38 cellular contexts compared by ENCODE assay signal in genomic region chr19:35848486-35848885, GRCh38. TPM values are rescaled to one million over a fixed set of nuclear protein-coding genes. Genes with fewer than 3 reads are reported as not detected.
"Had no signal": no experiment of that assay in that cellular context is flagged by ENCODE, and none has a peak within 500 bp of the region (broad histone marks: within the 10 kb centered on the region; RNA-seq: fewer than 3 reads in every experiment).

No MANE protein-coding gene starts in this region.

- H3K36me3 ChIP-seq: adrenal gland, ascending aorta, cardiac muscle cell had no signal

- FAIRE-seq: bronchial epithelial cell, TTC549 had no signal

- H3K9me3 ChIP-seq: adrenal gland, ascending aorta had no signal

- H3K4me3 ChIP-seq: adrenal gland, ascending aorta, cardiac muscle cell had no signal

- H3K27ac Mint-ChIP-seq: activated B cell treated with CpG ODN at 0.5 μM for 24 hours; activated CD4-positive, alpha-beta memory T cell treated with anti-CD3 and anti-CD28 coated beads for 36 hours; activated CD4-positive, alpha-beta T cell treated with anti-CD3 and anti-CD28 coated beads, Interleukin-2, amount 10 ng/mL, durations not matched to agents 24 days and 14 days; activated CD8-positive, alpha-beta T cell treated with anti-CD3 and anti-CD28 coated beads for 36 hours; activated naive CD4-positive, alpha-beta T cell treated with anti-CD3 and anti-CD28 coated beads for 36 hours; activated naive CD4-positive, alpha-beta T cell treated with anti-CD3 and anti-CD28 coated beads, Interleukin-2, amount 50 U/mL, for 72 hours; activated naive CD8-positive, alpha-beta T cell treated with anti-CD3 and anti-CD28 coated beads for 36 hours; activated T-cell treated with anti-CD3 and anti-CD28 coated beads, Interleukin-2, amount 50 U/mL, for 72 hours; activated T-helper 1 cell treated with anti-CD3 and anti-CD28 coated beads, Interleukin-12 subunit alpha, Interleukin-12 subunit beta, Interleukin-2, Interleukin-4 antibody, amounts not matched to agents 30 ng/mL and 10 ng/mL and 1 ng/mL, durations not matched to agents 14 hours and 24 hours and 36 hours; activated T-helper 17 cell treated with anti-CD3 and anti-CD28 coated beads, Interleukin-2, amount 50 U/mL, for 72 hours; T-helper 1 cell treated with Interleukin-12 subunit alpha and Interleukin-12 subunit beta and Interleukin-4 antibody, amounts not matched to agents 30 μg/mL and 1 μg/mL, for 36 hours; T-helper 2 cell treated with Interferon-gamma antibody and Interleukin-4, amounts not matched to agents 5 μg/mL and 100 μg/mL, for 36 hours had no signal

- H3K9me3 Mint-ChIP-seq: activated B cell treated with CpG ODN at 0.5 μM for 24 hours; activated CD4-positive, alpha-beta memory T cell treated with anti-CD3 and anti-CD28 coated beads for 36 hours; activated CD4-positive, alpha-beta T cell treated with anti-CD3 and anti-CD28 coated beads, Interleukin-2, amount 10 ng/mL, durations not matched to agents 24 days and 14 days; activated CD8-positive, alpha-beta T cell treated with anti-CD3 and anti-CD28 coated beads for 36 hours; activated naive CD4-positive, alpha-beta T cell treated with anti-CD3 and anti-CD28 coated beads for 36 hours; activated naive CD4-positive, alpha-beta T cell treated with anti-CD3 and anti-CD28 coated beads, Interleukin-2, amount 50 U/mL, for 72 hours; activated naive CD8-positive, alpha-beta T cell treated with anti-CD3 and anti-CD28 coated beads for 36 hours; activated T-cell treated with anti-CD3 and anti-CD28 coated beads, Interleukin-2, amount 50 U/mL, for 4 hours; activated T-cell treated with anti-CD3 and anti-CD28 coated beads, Interleukin-2, amount 50 U/mL, for 72 hours; activated T-helper 1 cell treated with anti-CD3 and anti-CD28 coated beads, Interleukin-12 subunit alpha, Interleukin-12 subunit beta, Interleukin-2, Interleukin-4 antibody, amounts not matched to agents 30 ng/mL and 10 ng/mL and 1 ng/mL, durations not matched to agents 14 hours and 24 hours and 36 hours; activated T-helper 17 cell treated with anti-CD3 and anti-CD28 coated beads, Interleukin-2, amount 50 U/mL, for 72 hours; T-helper 1 cell treated with Interleukin-12 subunit alpha and Interleukin-12 subunit beta and Interleukin-4 antibody, amounts not matched to agents 30 μg/mL and 1 μg/mL, for 36 hours; T-helper 2 cell treated with Interferon-gamma antibody and Interleukin-4, amounts not matched to agents 5 μg/mL and 100 μg/mL, for 36 hours had no signal

- H3K4me3 Mint-ChIP-seq: activated B cell treated with CpG ODN at 0.5 μM for 24 hours; activated CD4-positive, alpha-beta memory T cell treated with anti-CD3 and anti-CD28 coated beads for 36 hours; activated CD4-positive, alpha-beta T cell treated with anti-CD3 and anti-CD28 coated beads, Interleukin-2, amount 10 ng/mL, durations not matched to agents 24 days and 14 days; activated CD8-positive, alpha-beta T cell treated with anti-CD3 and anti-CD28 coated beads for 36 hours; activated naive CD4-positive, alpha-beta T cell treated with anti-CD3 and anti-CD28 coated beads for 36 hours; activated naive CD8-positive, alpha-beta T cell treated with anti-CD3 and anti-CD28 coated beads for 36 hours; activated T-cell treated with anti-CD3 and anti-CD28 coated beads, Interleukin-2, amount 50 U/mL, for 4 hours; activated T-cell treated with anti-CD3 and anti-CD28 coated beads, Interleukin-2, amount 50 U/mL, for 72 hours; activated T-helper 1 cell treated with anti-CD3 and anti-CD28 coated beads, Interleukin-12 subunit alpha, Interleukin-12 subunit beta, Interleukin-2, Interleukin-4 antibody, amounts not matched to agents 30 ng/mL and 10 ng/mL and 1 ng/mL, durations not matched to agents 14 hours and 24 hours and 36 hours; activated T-helper 17 cell treated with anti-CD3 and anti-CD28 coated beads, Interleukin-2, amount 50 U/mL, for 72 hours; brain; T-helper 1 cell treated with Interleukin-12 subunit alpha and Interleukin-12 subunit beta and Interleukin-4 antibody, amounts not matched to agents 30 μg/mL and 1 μg/mL, for 36 hours; T-helper 2 cell treated with Interferon-gamma antibody and Interleukin-4, amounts not matched to agents 5 μg/mL and 100 μg/mL, for 36 hours had no signal

- H3K27ac ChIP-seq: adrenal gland, ascending aorta, cardiac muscle cell, VCaP had no signal

- H3K36me3 Mint-ChIP-seq: activated CD4-positive, alpha-beta memory T cell treated with anti-CD3 and anti-CD28 coated beads for 36 hours; activated naive CD8-positive, alpha-beta T cell treated with anti-CD3 and anti-CD28 coated beads for 36 hours; brain had no signal

- DNase-seq: activated B cell treated with CpG ODN at 0.5 μM for 24 hours; activated CD4-positive, alpha-beta memory T cell treated with anti-CD3 and anti-CD28 coated beads for 36 hours; activated CD4-positive, alpha-beta T cell treated with anti-CD3 and anti-CD28 coated beads for 4 hours; activated CD4-positive, alpha-beta T cell treated with anti-CD3 and anti-CD28 coated beads, Interleukin-2, amount 10 ng/mL, durations not matched to agents 24 days and 14 days; activated CD4-positive, alpha-beta T cell treated with anti-CD3 and anti-CD28 coated beads, Interleukin-2, amount 50 U/mL, for 1 hour; activated CD4-positive, alpha-beta T cell treated with anti-CD3 and anti-CD28 coated beads, Interleukin-2, amount 50 U/mL, for 4 hours; activated CD4-positive, CD25-positive, alpha-beta regulatory T cell treated with anti-CD3 and anti-CD28 coated beads, Interleukin-2, amount 50 U/mL, for 72 hours; activated CD8-positive, alpha-beta memory T cell treated with anti-CD3 and anti-CD28 coated beads, Interleukin-2, amount 50 U/mL, for 4 hours; activated CD8-positive, alpha-beta T cell treated with anti-CD3 and anti-CD28 coated beads for 36 hours; activated effector memory CD4-positive, alpha-beta T cell treated with anti-CD3 and anti-CD28 coated beads, Interleukin-2, amount 50 U/mL, for 16 hours; activated gamma-delta T cell treated with Interleukin-2 at 50 U/mL for 16 hours; activated naive CD4-positive, alpha-beta T cell; activated naive CD4-positive, alpha-beta T cell treated with anti-CD3 and anti-CD28 coated beads for 36 hours; activated naive CD4-positive, alpha-beta T cell treated with anti-CD3 and anti-CD28 coated beads, Interleukin-2, amount 50 U/mL, for 16 hours; activated naive CD8-positive, alpha-beta T cell treated with anti-CD3 and anti-CD28 coated beads for 36 hours; activated T-cell treated with anti-CD3 and anti-CD28 coated beads for 4 hours; activated T-cell treated with anti-CD3 and anti-CD28 coated beads, Interleukin-2, amount 50 U/mL, for 1 hour; activated T-cell treated with anti-CD3 and anti-CD28 coated beads, Interleukin-2, amount 50 U/mL, for 4 hours; activated T-cell treated with anti-CD3 and anti-CD28 coated beads, Interleukin-2, amount 50 U/mL, for 72 hours; adrenal gland; amniotic stem cell; caudate nucleus; SW 1271; T-helper 1 cell; T-helper 2 cell; T-helper 9 cell had no signal

- ATAC-seq: activated CD8-positive, alpha-beta T cell treated with anti-CD3 and anti-CD28 coated beads for 36 hours; activated naive CD4-positive, alpha-beta T cell treated with anti-CD3 and anti-CD28 coated beads, Interleukin-2, amount 50 U/mL, for 72 hours; activated T-cell treated with anti-CD3 and anti-CD28 coated beads, Interleukin-2, amount 50 U/mL, for 4 hours; activated T-cell treated with anti-CD3 and anti-CD28 coated beads, Interleukin-2, amount 50 U/mL, for 72 hours; activated T-helper 17 cell treated with anti-CD3 and anti-CD28 coated beads, Interleukin-2, amount 50 U/mL, for 72 hours had no signal

RNA-seq across cellular contexts. Expression of gene NPHS1, which starts 3.8 kb away (rescaled TPM):
- total RNA-seq: activated CD4-positive, alpha-beta memory T cell treated with anti-CD3 and anti-CD28 coated beads for 36 hours; activated CD4-positive, alpha-beta T cell treated with anti-CD3 and anti-CD28 coated beads, Interleukin-2, amount 10 ng/mL, durations not matched to agents 24 days and 14 days; activated CD8-positive, alpha-beta memory T cell treated with anti-CD3 and anti-CD28 coated beads for 36 hours; activated CD8-positive, alpha-beta T cell treated with anti-CD3 and anti-CD28 coated beads for 36 hours; ascending aorta; bronchial epithelial cell had no signal
- polyA plus RNA-seq: adrenal gland had no signal

RNA-seq across cellular contexts. Expression of gene KIRREL2, which starts 8.2 kb away (rescaled TPM):
- total RNA-seq: activated B cell treated with CpG ODN at 0.5 μM for 24 hours, ascending aorta, bronchial epithelial cell had no signal

RNA-seq across cellular contexts. Expression of gene APLP1, which starts 19.9 kb away (rescaled TPM):
- total RNA-seq: activated B cell treated with CpG ODN at 0.5 μM for 24 hours had no signal

RNA-seq across cellular contexts. Expression of gene PRODH2, which starts 35.8 kb away (rescaled TPM):
- total RNA-seq: activated B cell treated with CpG ODN at 0.5 μM for 24 hours; activated CD4-positive, alpha-beta memory T cell treated with anti-CD3 and anti-CD28 coated beads for 36 hours; activated CD4-positive, alpha-beta T cell treated with anti-CD3 and anti-CD28 coated beads, Interleukin-2, amount 10 ng/mL, durations not matched to agents 24 days and 14 days; activated CD8-positive, alpha-beta memory T cell treated with anti-CD3 and anti-CD28 coated beads for 36 hours; activated CD8-positive, alpha-beta T cell treated with anti-CD3 and anti-CD28 coated beads for 36 hours; activated naive CD4-positive, alpha-beta T cell treated with anti-CD3 and anti-CD28 coated beads for 36 hours; activated naive CD4-positive, alpha-beta T cell treated with anti-CD3 and anti-CD28 coated beads, Interleukin-2, amount 50 U/mL, for 72 hours; activated naive CD8-positive, alpha-beta T cell treated with anti-CD3 and anti-CD28 coated beads for 36 hours; activated T-cell treated with anti-CD3 and anti-CD28 coated beads, Interleukin-2, amount 50 U/mL, for 4 hours; activated T-cell treated with anti-CD3 and anti-CD28 coated beads, Interleukin-2, amount 50 U/mL, for 72 hours; activated T-helper 1 cell treated with anti-CD3 and anti-CD28 coated beads, Interleukin-12 subunit alpha, Interleukin-12 subunit beta, Interleukin-2, Interleukin-4 antibody, amounts not matched to agents 30 ng/mL and 10 ng/mL and 1 ng/mL, durations not matched to agents 14 hours and 24 hours and 36 hours; ascending aorta; bronchial epithelial cell had no signal
- polyA plus RNA-seq: cardiac muscle cell had no signal
